1 cellular context compared by ENCODE assay signal in the genomic region with DNA sequence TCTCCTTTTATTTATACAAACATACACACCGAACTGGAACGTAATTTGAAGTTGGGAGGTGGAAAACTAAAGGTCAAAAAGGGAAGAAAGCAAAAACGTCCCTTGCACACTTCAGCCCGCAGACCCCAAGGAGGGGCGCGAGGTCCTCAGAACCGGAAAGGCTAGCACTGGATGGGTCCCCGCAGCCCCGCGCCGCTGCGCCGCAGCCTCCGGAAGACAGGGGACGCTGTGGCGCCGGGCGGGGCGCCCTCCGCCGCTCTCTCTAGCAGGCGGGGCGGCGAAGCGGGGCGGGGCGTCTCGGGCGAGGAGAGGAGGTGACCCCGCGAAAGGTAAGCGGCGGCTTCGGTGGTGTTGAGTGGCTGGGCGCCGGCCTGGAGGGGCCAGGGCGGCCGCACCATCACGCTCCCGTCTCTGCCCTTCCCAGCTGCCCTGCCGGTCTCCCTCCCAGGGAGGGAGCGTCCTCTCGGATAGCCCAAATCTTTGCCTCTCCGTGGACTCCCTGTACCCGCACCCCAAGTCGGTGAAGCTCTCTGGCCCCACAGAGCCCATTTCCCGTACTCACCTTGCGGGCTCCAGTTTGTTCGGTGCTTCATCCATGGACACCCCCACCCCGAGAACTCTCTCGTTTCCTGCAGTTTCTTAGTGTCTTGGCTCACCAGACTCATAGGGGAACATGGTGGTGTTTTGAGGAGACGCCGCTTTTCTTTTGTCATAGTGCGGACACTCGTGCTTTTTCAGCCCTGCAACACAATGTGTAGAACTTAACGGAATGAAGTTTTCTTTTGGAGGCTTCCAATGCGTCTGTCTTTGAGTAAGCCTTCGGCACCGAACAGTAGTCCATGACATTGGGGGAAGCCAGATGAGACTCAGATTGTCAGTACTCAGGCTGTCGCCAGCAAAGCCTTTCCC.
A peak's percentile ranks its signal among the peaks of the same experiment; 100 is the strongest.
TF ChIP-seq lines count a peak whose summit lies in the region.

Gene SMIM8 (plus strand): TSS at position 285 of the 909 bp plus-strand sequence. CDS start 14,444 bp downstream, outside the sequence.

TF ChIP-seq in HepG2, 621 proteins besides CTCF, POLR2A, EP300 and RAD21 (continued from another document and continues in another):
- TF ChIP-seq ZBTB2 (CRISPR knock-in tag; IDR thresholded peaks at IDR 0.05; ENCODE audit: low read depth) (peak; percentile 66; the same call in 1 of the 2 replicates), ATF4 (CRISPR knock-in tag; IDR thresholded peaks at IDR 0.05) (0 out of 4 replicates have a peak, but pooled peaks of 1 of the 2 experiments have one; percentile 52), SRSF1 (optimal IDR thresholded peaks at IDR 0.05; ENCODE audit: low read depth, low read length) (peak; percentile 54), JARID2 (CRISPR knock-in tag; IDR thresholded peaks at IDR 0.05; ENCODE audit: insufficient replicate concordance) (no peak), ZNF34 (CRISPR knock-in tag; IDR thresholded peaks at IDR 0.05; ENCODE audit: borderline replicate concordance) (no peak), ZNF292 (CRISPR knock-in tag; IDR thresholded peaks at IDR 0.05; ENCODE audit: borderline replicate concordance, low read depth) (0 out of 2 replicates have a peak, but pooled peaks have one; percentile 20), ZNF367 (CRISPR knock-in tag; IDR thresholded peaks at IDR 0.05; ENCODE audit: borderline replicate concordance) (no peak), HIVEP1 (CRISPR knock-in tag; IDR thresholded peaks at IDR 0.05) (0 out of 2 replicates have a peak, but pooled peaks have one; percentile 40), HNF4A (CRISPR knock-in tag; IDR thresholded peaks at IDR 0.05) (no peak), ZNF598 (CRISPR knock-in tag; IDR thresholded peaks at IDR 0.05; ENCODE audit: borderline replicate concordance) (peak; percentile 97), CEBPB (IDR thresholded peaks at IDR 0.05; ENCODE audit: borderline replicate concordance, low read depth, low read length) (no peak), GZF1 (CRISPR knock-in tag; IDR thresholded peaks at IDR 0.05) (no peak), ARNTL (CRISPR knock-in tag; IDR thresholded peaks at IDR 0.05) (no peak), RNF2 (conservative IDR thresholded peaks at IDR 0.05; ENCODE audit: low read depth) (peak; percentile 36; the same call in 1 of the 2 replicates), ZNF281 (CRISPR knock-in tag; IDR thresholded peaks at IDR 0.05; ENCODE audit: borderline replicate concordance) (peak; percentile 29; the same call in 1 of the 2 replicates), ZNF614 (CRISPR knock-in tag; IDR thresholded peaks at IDR 0.05; ENCODE audit: borderline replicate concordance) (peak; percentile 79; the same call in 1 of the 2 replicates), SOX6 (IDR thresholded peaks at IDR 0.05) (no peak), SOX6 (CRISPR knock-in tag; IDR thresholded peaks at IDR 0.05) (peak; percentile 63), ELF4 (CRISPR knock-in tag; IDR thresholded peaks at IDR 0.05; ENCODE audit: borderline replicate concordance) (no peak), ZNF274 (CRISPR knock-in tag; IDR thresholded peaks at IDR 0.05) (peak; percentile 77), ZBTB25 (CRISPR knock-in tag; IDR thresholded peaks at IDR 0.05) (0 out of 2 replicates have a peak, but pooled peaks have one; percentile 68), DDIT3 (CRISPR knock-in tag; IDR thresholded peaks at IDR 0.05) (no peak), LCORL (IDR thresholded peaks at IDR 0.05) (no peak), LCORL (CRISPR knock-in tag; IDR thresholded peaks at IDR 0.05) (peak; percentile 79), YEATS2 (CRISPR knock-in tag; IDR thresholded peaks at IDR 0.05; ENCODE audit: borderline replicate concordance) (peak; percentile 86), ZNF747 (CRISPR knock-in tag; IDR thresholded peaks at IDR 0.05; ENCODE audit: borderline replicate concordance) (peak; percentile 95), CBX2 (IDR thresholded peaks at IDR 0.05; ENCODE audit: low read depth, low read length) (no peak), CBX2 (CRISPR knock-in tag; IDR thresholded peaks at IDR 0.05; ENCODE audit: low read depth) (no peak), TEF (CRISPR knock-in tag; IDR thresholded peaks at IDR 0.05) (0 out of 2 replicates have a peak, but pooled peaks have one; percentile 18), ZNF768 (CRISPR knock-in tag; IDR thresholded peaks at IDR 0.05) (peak; percentile 77), PAX8 (CRISPR knock-in tag; IDR thresholded peaks at IDR 0.05; ENCODE audit: borderline replicate concordance) (no peak), ZNF382 (CRISPR knock-in tag; IDR thresholded peaks at IDR 0.05; ENCODE audit: borderline replicate concordance) (no peak), ZNF224 (CRISPR knock-in tag; IDR thresholded peaks at IDR 0.05) (peak; percentile 57; the same call in 1 of the 2 replicates), IKZF1 (IDR thresholded peaks at IDR 0.05) (no peak)
- TF ChIP-seq, protein P1, sequence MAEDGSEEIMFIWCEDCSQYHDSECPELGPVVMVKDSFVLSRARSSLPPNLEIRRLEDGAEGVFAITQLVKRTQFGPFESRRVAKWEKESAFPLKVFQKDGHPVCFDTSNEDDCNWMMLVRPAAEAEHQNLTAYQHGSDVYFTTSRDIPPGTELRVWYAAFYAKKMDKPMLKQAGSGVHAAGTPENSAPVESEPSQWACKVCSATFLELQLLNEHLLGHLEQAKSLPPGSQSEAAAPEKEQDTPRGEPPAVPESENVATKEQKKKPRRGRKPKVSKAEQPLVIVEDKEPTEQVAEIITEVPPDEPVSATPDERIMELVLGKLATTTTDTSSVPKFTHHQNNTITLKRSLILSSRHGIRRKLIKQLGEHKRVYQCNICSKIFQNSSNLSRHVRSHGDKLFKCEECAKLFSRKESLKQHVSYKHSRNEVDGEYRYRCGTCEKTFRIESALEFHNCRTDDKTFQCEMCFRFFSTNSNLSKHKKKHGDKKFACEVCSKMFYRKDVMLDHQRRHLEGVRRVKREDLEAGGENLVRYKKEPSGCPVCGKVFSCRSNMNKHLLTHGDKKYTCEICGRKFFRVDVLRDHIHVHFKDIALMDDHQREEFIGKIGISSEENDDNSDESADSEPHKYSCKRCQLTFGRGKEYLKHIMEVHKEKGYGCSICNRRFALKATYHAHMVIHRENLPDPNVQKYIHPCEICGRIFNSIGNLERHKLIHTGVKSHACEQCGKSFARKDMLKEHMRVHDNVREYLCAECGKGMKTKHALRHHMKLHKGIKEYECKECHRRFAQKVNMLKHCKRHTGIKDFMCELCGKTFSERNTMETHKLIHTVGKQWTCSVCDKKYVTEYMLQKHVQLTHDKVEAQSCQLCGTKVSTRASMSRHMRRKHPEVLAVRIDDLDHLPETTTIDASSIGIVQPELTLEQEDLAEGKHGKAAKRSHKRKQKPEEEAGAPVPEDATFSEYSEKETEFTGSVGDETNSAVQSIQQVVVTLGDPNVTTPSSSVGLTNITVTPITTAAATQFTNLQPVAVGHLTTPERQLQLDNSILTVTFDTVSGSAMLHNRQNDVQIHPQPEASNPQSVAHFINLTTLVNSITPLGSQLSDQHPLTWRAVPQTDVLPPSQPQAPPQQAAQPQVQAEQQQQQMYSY (CRISPR knock-in tag; IDR thresholded peaks at IDR 0.05), result 0 out of 2 replicates have a peak, but pooled peaks have one; percentile 19
- TF ChIP-seq, protein P2, sequence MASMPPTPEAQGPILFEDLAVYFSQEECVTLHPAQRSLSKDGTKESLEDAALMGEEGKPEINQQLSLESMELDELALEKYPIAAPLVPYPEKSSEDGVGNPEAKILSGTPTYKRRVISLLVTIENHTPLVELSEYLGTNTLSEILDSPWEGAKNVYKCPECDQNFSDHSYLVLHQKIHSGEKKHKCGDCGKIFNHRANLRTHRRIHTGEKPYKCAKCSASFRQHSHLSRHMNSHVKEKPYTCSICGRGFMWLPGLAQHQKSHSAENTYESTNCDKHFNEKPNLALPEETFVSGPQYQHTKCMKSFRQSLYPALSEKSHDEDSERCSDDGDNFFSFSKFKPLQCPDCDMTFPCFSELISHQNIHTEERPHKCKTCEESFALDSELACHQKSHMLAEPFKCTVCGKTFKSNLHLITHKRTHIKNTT (CRISPR knock-in tag; IDR thresholded peaks at IDR 0.05), result 0 out of 2 replicates have a peak, but pooled peaks have one; percentile 66
- TF ChIP-seq, protein P3, sequence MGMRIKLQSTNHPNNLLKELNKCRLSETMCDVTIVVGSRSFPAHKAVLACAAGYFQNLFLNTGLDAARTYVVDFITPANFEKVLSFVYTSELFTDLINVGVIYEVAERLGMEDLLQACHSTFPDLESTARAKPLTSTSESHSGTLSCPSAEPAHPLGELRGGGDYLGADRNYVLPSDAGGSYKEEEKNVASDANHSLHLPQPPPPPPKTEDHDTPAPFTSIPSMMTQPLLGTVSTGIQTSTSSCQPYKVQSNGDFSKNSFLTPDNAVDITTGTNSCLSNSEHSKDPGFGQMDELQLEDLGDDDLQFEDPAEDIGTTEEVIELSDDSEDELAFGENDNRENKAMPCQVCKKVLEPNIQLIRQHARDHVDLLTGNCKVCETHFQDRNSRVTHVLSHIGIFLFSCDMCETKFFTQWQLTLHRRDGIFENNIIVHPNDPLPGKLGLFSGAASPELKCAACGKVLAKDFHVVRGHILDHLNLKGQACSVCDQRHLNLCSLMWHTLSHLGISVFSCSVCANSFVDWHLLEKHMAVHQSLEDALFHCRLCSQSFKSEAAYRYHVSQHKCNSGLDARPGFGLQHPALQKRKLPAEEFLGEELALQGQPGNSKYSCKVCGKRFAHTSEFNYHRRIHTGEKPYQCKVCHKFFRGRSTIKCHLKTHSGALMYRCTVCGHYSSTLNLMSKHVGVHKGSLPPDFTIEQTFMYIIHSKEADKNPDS (CRISPR knock-in tag; IDR thresholded peaks at IDR 0.05), result 0 out of 2 replicates have a peak, but pooled peaks have one; percentile 75
- TF ChIP-seq, protein P4, sequence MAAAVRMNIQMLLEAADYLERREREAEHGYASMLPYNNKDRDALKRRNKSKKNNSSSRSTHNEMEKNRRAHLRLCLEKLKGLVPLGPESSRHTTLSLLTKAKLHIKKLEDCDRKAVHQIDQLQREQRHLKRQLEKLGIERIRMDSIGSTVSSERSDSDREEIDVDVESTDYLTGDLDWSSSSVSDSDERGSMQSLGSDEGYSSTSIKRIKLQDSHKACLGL (CRISPR knock-in tag; IDR thresholded peaks at IDR 0.05), result peak; percentile 71; the same call in 1 of the 2 replicates
